19 cellular contexts compared by ENCODE assay signal in genomic region chr21:41760411-41760810, GRCh38. TPM values are rescaled to one million over a fixed set of nuclear protein-coding genes. Genes with fewer than 3 reads are reported as not detected.
A peak's percentile ranks its signal among the peaks of the same experiment; 100 is the strongest.
DNase-seq lines count a peak whose midpoint lies in the region; ATAC-seq and TF ChIP-seq lines count a peak whose summit lies in the region.
"Had no signal": no experiment of that assay in that cellular context is flagged by ENCODE, and none has a peak within 500 bp of the region (broad histone marks: within the 10 kb centered on the region; RNA-seq: fewer than 3 reads in every experiment).

No MANE protein-coding gene starts in this region.

- CTCF ChIA-PET in mammary epithelial cell (lab: Charles Lee; ENCODE audit: low non-redundant PET) (no interaction called here), T-cell (lab: Charles Lee) (no interaction called here)

- no TSS peak for BruUV-seq in mammary epithelial cell (replicated peaks; lab: Mats Ljungman, UMichigan)

- H3K36me3 Mint-ChIP-seq in nephron progenitor cell (ENCODE audit: low read depth) (no peaks in the 10 kb centered on the region), T-cell (no peaks in the 10 kb centered on the region)
- no peaks in the 10 kb centered on the region for H3K36me3 Mint-ChIP-seq in activated CD4-positive, alpha-beta T cell treated with anti-CD3 and anti-CD28 coated beads, Interleukin-2, amount 10 ng/mL, durations not matched to agents 24 days and 14 days (ENCODE audit: low read depth)
- H3K36me3 Mint-ChIP-seq: activated CD4-positive, alpha-beta memory T cell treated with anti-CD3 and anti-CD28 coated beads for 36 hours; activated naive CD4-positive, alpha-beta T cell treated with anti-CD3 and anti-CD28 coated beads, Interleukin-2, amount 10 ng/mL, durations not matched to agents 7 days and 5 days had no signal

- no peak for TF ChIP-seq CTCF in mammary epithelial cell (conservative IDR thresholded peaks at IDR 0.05 in 1 of 2, IDR thresholded peaks at IDR 0.05 in 1 of 2; ENCODE audit: extremely low read depth in 1 of 2, insufficient read depth in 1 of 2, low read depth in 1 of 2, low read length in 2 of 2)
- no peak for TF ChIP-seq CTCF in nephron progenitor cell (IDR thresholded peaks at IDR 0.05)
- no peak for TF ChIP-seq CTCF in upper lobe of left lung (IDR thresholded peaks at IDR 0.05)

- H3K9me3 Mint-ChIP-seq in nephron progenitor cell (no peaks in the 10 kb centered on the region), T-cell (no peaks in the 10 kb centered on the region)
- no peaks in the 10 kb centered on the region for H3K9me3 Mint-ChIP-seq in activated CD4-positive, alpha-beta T cell treated with anti-CD3 and anti-CD28 coated beads, Interleukin-2, amount 10 ng/mL, durations not matched to agents 24 days and 14 days
- H3K9me3 Mint-ChIP-seq: activated CD4-positive, alpha-beta memory T cell treated with anti-CD3 and anti-CD28 coated beads for 36 hours; activated naive CD4-positive, alpha-beta T cell treated with anti-CD3 and anti-CD28 coated beads, Interleukin-2, amount 10 ng/mL, durations not matched to agents 7 days and 5 days; activated T-helper 1 cell treated with anti-CD3 and anti-CD28 coated beads, Interleukin-12 subunit alpha, Interleukin-12 subunit beta, Interleukin-2, Interleukin-4 antibody, amounts not matched to agents 30 ng/mL and 10 ng/mL and 1 ng/mL, durations not matched to agents 14 hours and 24 hours and 36 hours had no signal

- no peaks in the 10 kb centered on the region for H3K36me3 ChIP-seq in H7 (replicated peaks; ENCODE audit: control insufficient read depth, insufficient read depth, low read length)
- peaks cover 5% of the 10 kb centered on the region for H3K36me3 ChIP-seq in mammary epithelial cell (ENCODE audit: insufficient read depth, low read length)
- peaks cover 0 to 4% (median 2%) of the 10 kb centered on the region in 4 donors for H3K36me3 ChIP-seq in upper lobe of left lung
- H3K36me3 ChIP-seq: brain microvascular endothelial cell had no signal

- H3K4me1 Mint-ChIP-seq in nephron progenitor cell (peaks cover 42% of the 10 kb centered on the region), T-cell (peaks cover 7 to 19% (median 11%) of the 10 kb centered on the region in 3 donors)
- H3K4me1 Mint-ChIP-seq in activated CD4-positive, alpha-beta T cell treated with anti-CD3 and anti-CD28 coated beads, Interleukin-2, amount 10 ng/mL, durations not matched to agents 24 days and 14 days: peaks cover 2% of the 10 kb centered on the region

- 97% methylated on average over 4 of the region's 9 CpGs for WGBS in mammary epithelial cell (ENCODE audit: low coverage, missing lambda C conversion rate)
- WGBS in upper lobe of left lung, 2 donors: 78 to 82% methylated on average over 5 to 9 of the region's 9 CpGs

- H3K4me1 ChIP-seq in mammary epithelial cell (ENCODE audit: insufficient read depth, low read length): peaks cover 80% of the 10 kb centered on the region
- peaks cover 20 to 51% (median 31%) of the 10 kb centered on the region in 4 donors for H3K4me1 ChIP-seq in upper lobe of left lung

- H3K27ac ChIP-seq in mammary epithelial cell (ENCODE audit: insufficient read depth, low read depth, low read length) (no peak overlapping the region), upper lobe of left lung (peak overlapping the region in 3 of 4 donors; percentile 66 to 80 (median 73))
- H3K27ac ChIP-seq: brain microvascular endothelial cell had no signal

- H3K27me3 ChIP-seq in H7 (ENCODE audit: control insufficient read depth, insufficient read depth, low read length) (peaks cover 46% of the 10 kb centered on the region), mammary epithelial cell (ENCODE audit: insufficient read depth, low read length) (no peaks in the 10 kb centered on the region), upper lobe of left lung (peaks cover 0 to 6% (median 0%) of the 10 kb centered on the region in 4 donors)

- H3K9me3 ChIP-seq in mammary epithelial cell (replicated peaks; ENCODE audit: insufficient read depth, low read length) (no peaks in the 10 kb centered on the region), upper lobe of left lung (no peaks in the 10 kb centered on the region)

- H4K20me1 ChIP-seq in mammary epithelial cell (ENCODE audit: insufficient read depth, low read length): peaks cover 17% of the 10 kb centered on the region

- H2AFZ ChIP-seq in mammary epithelial cell (ENCODE audit: low read depth, low read length): no peak overlapping the region

- H3K79me2 ChIP-seq in mammary epithelial cell (ENCODE audit: insufficient read depth, low read length): peaks cover 98% of the 10 kb centered on the region

- in situ Hi-C loops in mammary epithelial cell (cut with MboI; ENCODE audit: low sequenced_read_pairs in 2 of 2): no loop called here

- peaks cover 60% of the 10 kb centered on the region for H3K27me3 Mint-ChIP-seq in nephron progenitor cell (ENCODE audit: low read depth, poor library complexity)
- H3K27me3 Mint-ChIP-seq in T-cell: peaks cover 39 to 62% of the 10 kb centered on the region in 2 donors
- peaks cover 51% of the 10 kb centered on the region for H3K27me3 Mint-ChIP-seq in activated CD4-positive, alpha-beta T cell treated with anti-CD3 and anti-CD28 coated beads, Interleukin-2, amount 10 ng/mL, durations not matched to agents 24 days and 14 days

- H3K9ac ChIP-seq in mammary epithelial cell (ENCODE audit: insufficient read depth, low read length): no peak overlapping the region

- dilution Hi-C loops in mammary epithelial cell (cut with HindIII; ENCODE audit: low sequenced_read_pairs): loop anchor here (10.0 kb wide), 1 partner anchor 146 kb away; no protein-coding TSS in a partner anchor

- TF ChIP-seq POLR2A in upper lobe of left lung (IDR thresholded peaks at IDR 0.05): no peak

- ATAC-seq in upper lobe of left lung (ENCODE audit: low FRiP score in 2 of 2) (no peak), T-cell (replicated peaks in 1 of 4) (no peak)
- ATAC-seq: left colon; stimulated activated naive CD8-positive, alpha-beta T cell treated with anti-CD3 and anti-CD28 coated beads, Interleukin-15, Interleukin-2, amounts not matched to agents 100 U/mL and 50 U/mL, for 24 hours had no signal

- intact Hi-C loops in mammary epithelial cell (cut with micrococcal nuclease): no loop called here
- intact Hi-C loops in activated CD4-positive, alpha-beta T cell treated with anti-CD3 and anti-CD28 coated beads, Interleukin-2, amount 10 ng/mL, durations not matched to agents 24 days and 14 days (cut with micrococcal nuclease): loop anchor here (10.0 kb wide), 1 partner anchor 476 kb away; no protein-coding TSS in a partner anchor

- H3K4me3 Mint-ChIP-seq in nephron progenitor cell: peak overlapping the region; percentile 34
- peak overlapping the region in 1 of 3 donors; percentile 45 for H3K4me3 Mint-ChIP-seq in T-cell
- no peak overlapping the region for H3K4me3 Mint-ChIP-seq in activated CD4-positive, alpha-beta T cell treated with anti-CD3 and anti-CD28 coated beads, Interleukin-2, amount 10 ng/mL, durations not matched to agents 24 days and 14 days
- H3K4me3 Mint-ChIP-seq: activated CD4-positive, alpha-beta memory T cell treated with anti-CD3 and anti-CD28 coated beads for 36 hours; activated naive CD4-positive, alpha-beta T cell treated with anti-CD3 and anti-CD28 coated beads, Interleukin-2, amount 10 ng/mL, durations not matched to agents 7 days and 5 days; activated T-helper 1 cell treated with anti-CD3 and anti-CD28 coated beads, Interleukin-12 subunit alpha, Interleukin-12 subunit beta, Interleukin-2, Interleukin-4 antibody, amounts not matched to agents 30 ng/mL and 10 ng/mL and 1 ng/mL, durations not matched to agents 14 hours and 24 hours and 36 hours had no signal

- H3K4me3 ChIP-seq in H7 (ENCODE audit: insufficient read depth, low read depth, low read length) (no peak overlapping the region), mammary epithelial cell (replicated peaks in 1 of 3; ENCODE audit: insufficient read depth in 1 of 3, low read depth in 2 of 3, low read length in 3 of 3) (no peak overlapping the region), upper lobe of left lung (no peak overlapping the region)

- no peak overlapping the region for H3K27ac Mint-ChIP-seq in nephron progenitor cell
- no peak overlapping the region for H3K27ac Mint-ChIP-seq in T-cell
- no peak overlapping the region for H3K27ac Mint-ChIP-seq in activated CD4-positive, alpha-beta T cell treated with anti-CD3 and anti-CD28 coated beads, Interleukin-2, amount 10 ng/mL, durations not matched to agents 24 days and 14 days
- H3K27ac Mint-ChIP-seq: activated CD4-positive, alpha-beta memory T cell treated with anti-CD3 and anti-CD28 coated beads for 36 hours; activated naive CD4-positive, alpha-beta T cell treated with anti-CD3 and anti-CD28 coated beads, Interleukin-2, amount 10 ng/mL, durations not matched to agents 7 days and 5 days; activated T-helper 1 cell treated with anti-CD3 and anti-CD28 coated beads, Interleukin-12 subunit alpha, Interleukin-12 subunit beta, Interleukin-2, Interleukin-4 antibody, amounts not matched to agents 30 ng/mL and 10 ng/mL and 1 ng/mL, durations not matched to agents 14 hours and 24 hours and 36 hours had no signal

- POLR2A ChIA-PET in T-cell (lab: Charles Lee): interaction anchor here in 1 of 2 donors (0.6 kb wide), 1 partner anchor 13 kb away, joined by 6 read pairs; no protein-coding TSS in a partner anchor

- peak; percentile 39 for DNase-seq in H7
- DNase-seq in mammary epithelial cell: no peak
- DNase-seq in nephron progenitor cell: no peak
- DNase-seq in upper lobe of left lung: peak in 1 of 2 donors; percentile 52
- DNase-seq in nucleus accumbens (lab: John Stamatoyannopoulos, UW): no peak
- DNase-seq in T-cell: no peak
- no peak for DNase-seq in activated CD4-positive, alpha-beta T cell treated with anti-CD3 and anti-CD28 coated beads, Interleukin-2, amount 10 ng/mL, durations not matched to agents 24 days and 14 days
- DNase-seq: activated CD4-positive, alpha-beta memory T cell treated with anti-CD3 and anti-CD28 coated beads for 36 hours; activated CD8-positive, alpha-beta memory T cell treated with anti-CD3 and anti-CD28 coated beads, Interleukin-2, amount 50 U/mL, for 4 hours; activated naive CD4-positive, alpha-beta T cell treated with anti-CD3 and anti-CD28 coated beads, Interleukin-2, amount 10 ng/mL, durations not matched to agents 7 days and 5 days; brain microvascular endothelial cell; effector CD8-positive, alpha-beta T cell; Karpas-422; left colon; NCI-H1694; NCI-H446 treated with DMSO at 0.1 percent for 48 hours; SHP77; stimulated activated naive CD8-positive, alpha-beta T cell treated with anti-CD3 and anti-CD28 coated beads, Interleukin-15, Interleukin-2, amounts not matched to agents 100 U/mL and 50 U/mL, for 24 hours had no signal

- TF ChIP-seq EP300 in upper lobe of left lung (IDR thresholded peaks at IDR 0.05): no peak

- peak overlapping the region; percentile 96 for H3K4me2 ChIP-seq in mammary epithelial cell (ENCODE audit: insufficient read depth, low read depth, low read length)

RNA-seq across cellular contexts. Expression of gene RIPK4, which starts 6.4 kb away (rescaled TPM):
- total RNA-seq in H7 (2014; rRNA removed; shearing (Covaris generic)): 10.5 and 11.7 TPM in 2 replicates
- total RNA-seq in mammary epithelial cell (10 to 100 TPM; 50.1 to 83.9 TPM), upper lobe of left lung (10 to 100 TPM in 5 of 6 donors, 1 to 10 TPM in 1; 6.3 to 18.6 (median 14.9) TPM), T-cell (1 to 10 TPM in 2 of 5 donors, under 1 TPM in 3; 0.30 to 2.1 (median 0.63) TPM)
- polyA plus RNA-seq in mammary epithelial cell: 21.0 TPM
- polyA minus RNA-seq in mammary epithelial cell: 36.0 TPM
- not detected in 2 replicates for total RNA-seq in activated CD4-positive, alpha-beta T cell treated with anti-CD3 and anti-CD28 coated beads, Interleukin-2, amount 10 ng/mL, durations not matched to agents 24 days and 14 days
- total RNA-seq: activated T-helper 1 cell treated with anti-CD3 and anti-CD28 coated beads, Interleukin-12 subunit alpha, Interleukin-12 subunit beta, Interleukin-2, Interleukin-4 antibody, amounts not matched to agents 30 ng/mL and 10 ng/mL and 1 ng/mL, durations not matched to agents 14 hours and 24 hours and 36 hours had no signal
